ENCODE assay signal across 9 cellular contexts in the genomic region with DNA sequence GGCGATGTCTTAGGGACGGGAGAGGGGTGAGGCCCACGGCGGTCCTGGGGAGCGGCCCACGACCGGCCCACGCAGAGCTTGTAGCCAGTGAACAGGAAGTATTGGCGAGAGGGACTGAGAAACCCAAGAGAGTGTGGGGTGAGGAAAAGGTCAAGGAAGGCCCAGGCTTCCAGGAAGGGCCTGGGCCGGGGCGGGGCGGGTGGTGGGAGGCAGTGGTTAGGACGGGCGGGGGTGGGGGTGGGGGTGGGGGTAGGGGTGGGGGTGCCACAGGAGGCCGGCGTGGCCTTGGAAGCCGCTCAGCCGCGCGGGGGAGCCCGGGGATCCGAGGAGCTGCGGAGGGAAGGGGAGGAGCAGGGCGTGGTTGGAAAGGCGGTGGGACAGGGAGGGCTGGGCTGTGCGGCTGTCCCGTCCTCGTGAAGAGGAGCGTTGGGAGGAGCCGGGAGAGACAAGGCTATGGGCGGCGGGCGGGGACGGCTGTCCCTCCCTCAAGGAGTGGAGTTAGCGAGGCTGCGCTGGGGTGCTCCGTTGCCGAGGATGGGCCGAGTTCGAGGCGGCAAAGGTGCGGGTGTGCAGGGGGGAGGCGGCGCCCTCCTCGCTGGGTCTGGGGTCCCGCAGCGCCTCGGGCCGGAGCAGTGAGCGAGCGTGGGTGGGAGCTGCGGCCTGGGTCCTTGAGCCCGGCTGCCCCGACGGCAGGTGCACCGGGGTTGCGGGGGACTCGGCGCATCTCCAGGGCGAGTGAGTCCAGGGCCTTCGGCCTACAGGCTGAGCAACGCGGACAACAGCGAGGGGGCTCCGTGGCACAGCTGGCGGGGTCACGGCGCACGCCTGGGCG.
DNase-seq lines count a peak whose midpoint lies in the region; ATAC-seq lines count a peak whose summit lies in the region.
"Had no signal": no experiment of that assay in that cellular context is flagged by ENCODE, and none has a peak within 500 bp of the region (broad histone marks: within the 10 kb centered on the region; RNA-seq: fewer than 3 reads in every experiment).

No MANE protein-coding gene starts in this region.

- H3K27ac Mint-ChIP-seq in naive B cell = no peak overlapping the region
- H3K27ac Mint-ChIP-seq: T-helper 1 cell treated with Interleukin-12 subunit alpha and Interleukin-12 subunit beta and Interleukin-4 antibody, amounts not matched to agents 30 μg/mL and 1 μg/mL, for 36 hours had no signal

- H3K4me1 Mint-ChIP-seq in naive B cell = peaks cover 6 to 9% (median 8%) of the 10 kb centered on the region in 3 donors

- H3K36me3 Mint-ChIP-seq in naive B cell = no peaks in the 10 kb centered on the region

- H3K4me3 Mint-ChIP-seq in naive B cell = peak overlapping the region in 7 of 8 donors; percentile 21 to 90 (median 74)
- H3K4me3 Mint-ChIP-seq: T-helper 1 cell treated with Interleukin-12 subunit alpha and Interleukin-12 subunit beta and Interleukin-4 antibody, amounts not matched to agents 30 μg/mL and 1 μg/mL, for 36 hours had no signal

- DNase-seq in AG20443 (ENCODE audit: low spot score) = peak; percentile 75
- DNase-seq in naive B cell = no peak
- no peak for DNase-seq in NCI-H1417 treated with DMSO at 0.1 percent for 48 hours (lab: John Stamatoyannopoulos, UW)
- DNase-seq in NCI-H1694 treated with DMSO at 0.1 percent for 48 hours (lab: John Stamatoyannopoulos, UW) = no peak
- no peak for DNase-seq in dermis blood vessel endothelial cell

- H3K9me3 Mint-ChIP-seq in naive B cell = peaks cover 0 to 11% (median 2%) of the 10 kb centered on the region in 7 donors
- H3K9me3 Mint-ChIP-seq: T-helper 1 cell treated with Interleukin-12 subunit alpha and Interleukin-12 subunit beta and Interleukin-4 antibody, amounts not matched to agents 30 μg/mL and 1 μg/mL, for 36 hours had no signal

- H3K27me3 Mint-ChIP-seq in naive B cell = peaks cover 45 to 50% (median 47%) of the 10 kb centered on the region in 3 donors

- ATAC-seq in HG02870 (IDR thresholded peaks at IDR 0.05; ENCODE audit: unreplicated experiment) (peak; percentile 31), esophagus mucosa (peak; percentile 91), naive B cell (ENCODE audit: low read depth in 2 of 2) (peak in 1 of 2 donors; percentile 14), GM19397 (IDR thresholded peaks at IDR 0.05; ENCODE audit: unreplicated experiment) (no peak)
